8 cellular contexts compared by ENCODE assay signal in genomic region chr2:39228413-39229209, GRCh38. TPM values are rescaled to one million over a fixed set of nuclear protein-coding genes. Genes with fewer than 3 reads are reported as not detected.
A peak's percentile ranks its signal among the peaks of the same experiment; 100 is the strongest.
DNase-seq lines count a peak whose midpoint lies in the region; ATAC-seq and TF ChIP-seq lines count a peak whose summit lies in the region.

No MANE protein-coding gene starts in this region.

- no peak for DNase-seq in Right ventricle myocardium superior
- DNase-seq in cardiac septum (ENCODE audit: low spot score) = no peak
- no peak for DNase-seq in PC-9
- DNase-seq in esophagus squamous epithelium (lab: John Stamatoyannopoulos, UW) = no peak
- DNase-seq in psoas muscle = no peak
- DNase-seq in stimulated activated CD4-positive, alpha-beta T cell treated with anti-CD3 and anti-CD28 coated beads, Interleukin-1b, Interleukin-23, amount 100 ng/mL, for 48 hours = no peak
- no peak for DNase-seq in HPDE6-E6E7 (ENCODE audit: extremely low spot score)

- intact Hi-C loops in Right ventricle myocardium superior (cut with DNase I) = loop anchor here (2.0 kb wide), 2 partner anchors 104 to 170 kb away; no protein-coding TSS in a partner anchor
- intact Hi-C loops in cardiac septum (cut with DNase I) = loop anchor here (1.0 to 2.0 kb wide), 3 partner anchors 104 to 280 kb away; no protein-coding TSS in a partner anchor
- intact Hi-C loops in PC-9 (cut with micrococcal nuclease; ENCODE audit: unreplicated experiment) = loop anchor here (1.0 to 5.0 kb wide), 5 partner anchors 104 to 646 kb away; partner anchors contain the start of gene SRSF7
- intact Hi-C loops in esophagus squamous epithelium (cut with DNase I) = loop anchor here (5.0 kb wide), 2 partner anchors 106 to 166 kb away; partner anchors contain the start of gene SOS1
- intact Hi-C loops in psoas muscle (cut with DNase I) = loop anchor here (1.0 to 2.0 kb wide), 2 partner anchors 108 to 170 kb away; no protein-coding TSS in a partner anchor

- H3K4me1 ChIP-seq in PC-9 (replicated peaks; ENCODE audit: insufficient read depth) = no peaks in the 10 kb centered on the region
- peaks cover 0 to 20% (median 0%) of the 10 kb centered on the region in 3 donors for H3K4me1 ChIP-seq in esophagus squamous epithelium
- H3K4me1 ChIP-seq in psoas muscle = no peaks in the 10 kb centered on the region

- H3K27me3 ChIP-seq in PC-9 (ENCODE audit: insufficient read depth, low read depth) (no peaks in the 10 kb centered on the region), esophagus squamous epithelium (no peaks in the 10 kb centered on the region), psoas muscle (ENCODE audit: insufficient read depth in 3 of 3, low read length in 2 of 3) (no peaks in the 10 kb centered on the region)

- H3K9me3 ChIP-seq in PC-9 (ENCODE audit: insufficient read depth, low read depth) (no peaks in the 10 kb centered on the region), esophagus squamous epithelium (no peaks in the 10 kb centered on the region), psoas muscle (no peaks in the 10 kb centered on the region)

- no peaks in the 10 kb centered on the region for H3K36me3 ChIP-seq in PC-9 (ENCODE audit: low read depth)
- no peaks in the 10 kb centered on the region for H3K36me3 ChIP-seq in esophagus squamous epithelium
- H3K36me3 ChIP-seq in psoas muscle (ENCODE audit: insufficient read depth in 1 of 2, low read depth in 1 of 2) = no peaks in the 10 kb centered on the region

- no TSS peak for BruUV-seq in PC-9 (replicated peaks; lab: Mats Ljungman, UMichigan)

- TF ChIP-seq CTCF in PC-9 (conservative IDR thresholded peaks at IDR 0.05) (peak; percentile 37; the same call in 1 of the 2 replicates), esophagus squamous epithelium (IDR thresholded peaks at IDR 0.05) (no peak), psoas muscle (IDR thresholded peaks at IDR 0.05) (no peak)

- CTCF ChIA-PET in PC-9 (lab: Charles Lee) = interaction anchor here (0.9 to 1.6 kb wide), 5 partner anchors 20 to 281 kb away, joined by 3 to 11 read pairs (median 9); partner anchors contain the start of gene SOS1

- POLR2A ChIA-PET in PC-9 (lab: Charles Lee; ENCODE audit: unreplicated experiment) = interaction anchor here (0.5 to 0.7 kb wide), 3 partner anchors 104 to 477 kb away, joined by 4 to 5 read pairs (median 4); partner anchors contain the start of genes SOS1 and SRSF7

- 34 to 35% methylated on average over 19 of the region's 19 CpGs for WGBS in esophagus squamous epithelium, 2 donors
- 38 to 40% (median 39%) methylated on average over 19 of the region's 19 CpGs for WGBS in psoas muscle, 3 donors

- no peaks in the 10 kb centered on the region for H3K79me2 ChIP-seq in PC-9 (ENCODE audit: low read depth)

- H3F3A ChIP-seq in PC-9 (ENCODE audit: insufficient read depth, low read depth) = no peaks in the 10 kb centered on the region

- no peak overlapping the region for H3K4me2 ChIP-seq in PC-9

- no peak overlapping the region for H2AFZ ChIP-seq in PC-9

- ATAC-seq in Right ventricle myocardium superior (ENCODE audit: poor library complexity) (peak; percentile 71), psoas muscle (peak in 2 of 4 donors; percentile 11 to 53), HG02623 (IDR thresholded peaks at IDR 0.05; ENCODE audit: unreplicated experiment) (no peak)

- H3K27ac ChIP-seq in PC-9 (no peak overlapping the region), esophagus squamous epithelium (peak overlapping the region in 1 of 4 donors; percentile 11), psoas muscle (no peak overlapping the region)

- no peak for TF ChIP-seq POLR2A in esophagus squamous epithelium (IDR thresholded peaks at IDR 0.05)

- no peak overlapping the region for H3K4me3 ChIP-seq in PC-9
- peak overlapping the region in 3 of 4 donors; percentile 8 to 41 (median 15) for H3K4me3 ChIP-seq in esophagus squamous epithelium
- H3K4me3 ChIP-seq in psoas muscle = peak overlapping the region; percentile 2

- H3K9me2 ChIP-seq in PC-9 (ENCODE audit: insufficient read depth) = no peaks in the 10 kb centered on the region

- no peaks in the 10 kb centered on the region for H4K20me1 ChIP-seq in PC-9 (ENCODE audit: insufficient read depth)

RNA-seq across cellular contexts. Expression of gene CDKL4, which starts 15.2 kb away (rescaled TPM):
- total RNA-seq in Right ventricle myocardium superior (not detected), cardiac septum (0.35 TPM), PC-9 (2021) (not detected in 2 replicates), esophagus squamous epithelium (under 1 TPM in 1 of 4 donors, not detected in 3; 0.38 TPM), psoas muscle (under 1 TPM in 3 of 4 donors, not detected in 1; 0.44 to 0.99 (median 0.44) TPM)
- polyA plus RNA-seq in psoas muscle = under 1 TPM in 1 of 3 donors, not detected in 2; 0.06 TPM
